28 cellular contexts compared by ENCODE assay signal in the genomic region with DNA sequence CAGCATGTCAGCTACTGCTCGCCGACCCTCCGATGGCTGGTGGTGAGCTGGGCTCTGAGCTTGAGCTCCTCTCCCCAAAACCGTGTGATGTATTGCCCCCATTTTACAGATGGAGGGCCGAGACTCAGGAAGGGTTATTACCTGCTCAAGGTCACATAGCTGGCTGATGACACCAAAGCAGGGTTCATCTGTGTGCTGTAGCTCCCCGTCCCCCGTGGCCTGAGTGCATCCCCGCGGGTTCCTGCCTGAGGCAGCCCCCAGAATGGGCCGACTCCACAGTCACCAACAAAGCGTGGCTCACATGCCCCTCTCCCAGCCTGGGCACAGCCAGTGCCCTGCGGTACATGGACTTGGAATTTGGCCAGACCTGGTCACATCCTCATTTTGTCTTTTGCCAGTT.
"Had no signal": no experiment of that assay in that cellular context is flagged by ENCODE, and none has a peak within 500 bp of the region (broad histone marks: within the 10 kb centered on the region; RNA-seq: fewer than 3 reads in every experiment).

No MANE protein-coding gene starts in this region.

- DNase-seq: activated B cell treated with CpG ODN at 0.5 μM for 24 hours; activated CD4-positive, alpha-beta memory T cell treated with anti-CD3 and anti-CD28 coated beads for 36 hours; activated CD4-positive, alpha-beta T cell treated with anti-CD3 and anti-CD28 coated beads for 4 hours; activated CD4-positive, alpha-beta T cell treated with anti-CD3 and anti-CD28 coated beads, Interleukin-2, amount 50 U/mL, for 1 hour; activated CD4-positive, CD25-positive, alpha-beta regulatory T cell treated with anti-CD3 and anti-CD28 coated beads, Interleukin-2, amount 50 U/mL, for 72 hours; activated CD8-positive, alpha-beta memory T cell treated with anti-CD3 and anti-CD28 coated beads, Interleukin-2, amount 50 U/mL, for 4 hours; activated effector memory CD4-positive, alpha-beta T cell treated with Interleukin-2 at 50 U/mL for 16 hours; activated naive CD4-positive, alpha-beta T cell treated with anti-CD3 and anti-CD28 coated beads, Interleukin-2, amount 50 U/mL, for 16 hours; activated naive CD8-positive, alpha-beta T cell treated with anti-CD3 and anti-CD28 coated beads for 36 hours; activated T-cell treated with anti-CD3 and anti-CD28 coated beads, Interleukin-2, amount 50 U/mL, for 48 hours; amniotic stem cell; Karpas-422; KBM-7; NCI-H1436; NCI-H1694; NCI-H1930; NCI-H2081 treated with DMSO at 0.1 percent for 48 hours; NCI-H226; NCI-H446 treated with DMSO at 0.1 percent for 48 hours; NK-92 treated with Interleukin-12 subunit alpha and Interleukin-12 subunit beta, amount 100 ng/mL, for 24 hours; PC-9; SHP77 treated with DMSO at 0.1 percent for 48 hours; SW 1271; T-helper 1 cell; T-helper 2 cell; T-helper 9 cell had no signal

- H3K4me3 ChIP-seq: ascending aorta, cardiac muscle cell, PC-9 had no signal

- H3K36me3 ChIP-seq: ascending aorta, cardiac muscle cell had no signal

- H3K27me3 ChIP-seq: ascending aorta, cardiac muscle cell had no signal
